ENCODE assay signal across 23 cellular contexts in the genomic region with DNA sequence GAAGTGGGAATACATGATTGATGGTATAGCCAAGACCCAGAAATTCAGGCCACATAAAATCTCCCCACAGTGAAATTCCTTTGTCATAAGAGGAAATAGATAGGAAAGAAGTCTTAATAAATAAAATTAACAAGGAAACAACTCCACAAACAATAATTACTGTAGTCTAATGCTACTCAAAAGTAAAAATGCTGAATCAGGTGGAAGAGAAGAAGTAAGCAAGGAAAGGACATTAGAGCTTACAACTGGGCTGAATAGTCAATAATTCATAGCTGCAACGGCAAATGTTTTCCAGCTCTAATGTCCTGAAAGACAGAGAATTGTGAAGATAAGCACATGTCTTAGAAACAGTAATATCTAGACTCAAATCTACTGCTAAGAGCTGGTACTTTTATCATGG.
A peak's percentile ranks its signal among the peaks of the same experiment; 100 is the strongest.
DNase-seq lines count a peak whose midpoint lies in the region; ATAC-seq, FAIRE-seq and TF ChIP-seq lines count a peak whose summit lies in the region.
"Had no signal": no experiment of that assay in that cellular context is flagged by ENCODE, and none has a peak within 500 bp of the region (broad histone marks: within the 10 kb centered on the region; RNA-seq: fewer than 3 reads in every experiment).

No MANE protein-coding gene starts in this region.

- no peak for TF ChIP-seq EP300 in HepG2 (IDR thresholded peaks at IDR 0.05; ENCODE audit: low read depth in 2 of 2, low read length in 2 of 2)
- TF ChIP-seq EP300 in HepG2 (CRISPR knock-in tag; IDR thresholded peaks at IDR 0.05; ENCODE audit: borderline replicate concordance): no peak
- peak; percentile 16; the same call in 1 of the 2 replicates for TF ChIP-seq EP300 in K562 (IDR thresholded peaks at IDR 0.05; ENCODE audit: low read length)

- H2AFZ ChIP-seq in HepG2 (ENCODE audit: low read length) (no peak overlapping the region), K562 (ENCODE audit: low read depth, low read length) (peak overlapping the region; percentile 84), parathyroid adenoma (peak overlapping the region; percentile 28)

- H3K36me3 ChIP-seq in HepG2 (replicated peaks in 1 of 2; ENCODE audit: control insufficient read depth in 1 of 2, insufficient read depth in 2 of 2, low read length in 2 of 2) (no peaks in the 10 kb centered on the region), right lobe of liver (no peaks in the 10 kb centered on the region), K562 (ENCODE audit: control insufficient read depth, insufficient read depth, low read length) (no peaks in the 10 kb centered on the region), parathyroid adenoma (ENCODE audit: control insufficient read depth, insufficient read depth, low read length) (no peaks in the 10 kb centered on the region)
- 0 out of 22 replicates have a peak, but pooled peaks cover 0 to 3% (median 0%) of the 10 kb centered on the region in 11 experiments for H3K36me3 ChIP-seq in BLaER1 treated with 17β-estradiol and CSF1 and Interleukin-3, amounts not matched to agents 10 nM and 100 nM
- H3K36me3 ChIP-seq: BE2C had no signal

- H3K4me1 ChIP-seq in HepG2 (ENCODE audit: insufficient read depth, low read length) (no peaks in the 10 kb centered on the region), right lobe of liver (peaks cover 0 to 18% (median 7%) of the 10 kb centered on the region in 4 donors), K562 (replicated peaks in 1 of 2; ENCODE audit: control insufficient read depth in 2 of 2, insufficient read depth in 2 of 2, low read length in 2 of 2) (peaks cover 0 to 25% of the 10 kb centered on the region in 2 experiments; a peak in 3 of 5 replicates), parathyroid adenoma (peaks cover 6% of the 10 kb centered on the region)
- H3K4me1 ChIP-seq in BLaER1 treated with 17β-estradiol and CSF1 and Interleukin-3, amounts not matched to agents 10 nM and 100 nM: peaks cover 12 to 78% (median 58%) of the 10 kb centered on the region in 10 experiments
- H3K4me1 ChIP-seq: BE2C had no signal

- H3K9ac ChIP-seq in HepG2 (ENCODE audit: insufficient read depth, low read depth, low read length) (no peak overlapping the region), K562 (ENCODE audit: insufficient read depth in 1 of 2, low read depth in 2 of 2, low read length in 2 of 2) (no peak overlapping the region), parathyroid adenoma (no peak overlapping the region)
- H3K9ac ChIP-seq in BLaER1 treated with 17β-estradiol and CSF1 and Interleukin-3, amounts not matched to agents 10 nM and 100 nM: no peak overlapping the region

- H3K9me3 ChIP-seq in HepG2 (ENCODE audit: low read length): no peaks in the 10 kb centered on the region
- H3K9me3 ChIP-seq in right lobe of liver: no peaks in the 10 kb centered on the region
- H3K9me3 ChIP-seq in BLaER1 treated with 17β-estradiol and CSF1 and Interleukin-3, amounts not matched to agents 10 nM and 100 nM (replicated peaks in 1 of 11): peaks cover 12 to 30% (median 18%) of the 10 kb centered on the region in 11 experiments; a peak in 20 of 22 replicates
- no peaks in the 10 kb centered on the region for H3K9me3 ChIP-seq in K562 (replicated peaks; ENCODE audit: control insufficient read depth, insufficient read depth, low read depth, low read length)
- no peaks in the 10 kb centered on the region for H3K9me3 ChIP-seq in parathyroid adenoma (ENCODE audit: control insufficient read depth, low read length)
- H3K9me3 ChIP-seq: BE2C had no signal

- TF ChIP-seq CTCF in HepG2 (CRISPR knock-in tag; IDR thresholded peaks at IDR 0.05): no peak
- no peak for TF ChIP-seq CTCF in right lobe of liver (IDR thresholded peaks at IDR 0.05)
- TF ChIP-seq CTCF in K562 (IDR thresholded peaks at IDR 0.05 in 2 of 3, conservative IDR thresholded peaks at IDR 0.05 in 1 of 3; ENCODE audit: insufficient read depth in 2 of 3, low read depth in 1 of 3, low read length in 3 of 3): no peak
- TF ChIP-seq CTCF in parathyroid adenoma (IDR thresholded peaks at IDR 0.05): no peak

- DNase-seq in HepG2 (ENCODE audit: low spot score) (no peak), right lobe of liver (no peak), K562 (ENCODE audit: extremely low read depth in 1 of 4, low spot score in 3 of 4) (no peak), ureter (ENCODE audit: low spot score) (no peak), DMS79 (lab: John Stamatoyannopoulos, UW) (no peak)
- DNase-seq: ACHN; BE2C; CD4-positive, alpha-beta memory T cell; CD4-positive, CD25-positive, alpha-beta regulatory T cell; CD8-positive, alpha-beta memory T cell; COR-L47; DMS 273 treated with DMSO at 0.1 percent for 48 hours; DMS153; DMS53; DMS79 treated with DMSO at 0.1 percent for 48 hours; GF-D8 had no signal

- FAIRE-seq in HepG2 (lab: Jason Lieb, UNC): no peak
- FAIRE-seq in K562 (lab: Jason Lieb, UNC): no peak
- FAIRE-seq: G401.6, GM12891, GM19239 had no signal

- intact Hi-C loops in HepG2 (cut with micrococcal nuclease; ENCODE audit: unreplicated experiment) (no loop called here), right lobe of liver (cut with DNase I) (no loop called here), K562 (cut with micrococcal nuclease) (no loop called here)

- BruUV-seq in HepG2 (replicated peaks; lab: Mats Ljungman, UMichigan): no TSS peak
- BruUV-seq in K562 (replicated peaks; lab: Mats Ljungman, UMichigan): no TSS peak

- no peaks in the 10 kb centered on the region for H3K27me3 ChIP-seq in HepG2 (ENCODE audit: control insufficient read depth in 1 of 2, insufficient read depth in 2 of 2, low read length in 2 of 2)
- no peaks in the 10 kb centered on the region for H3K27me3 ChIP-seq in right lobe of liver
- no peaks in the 10 kb centered on the region for H3K27me3 ChIP-seq in BLaER1 treated with 17β-estradiol and CSF1 and Interleukin-3, amounts not matched to agents 10 nM and 100 nM
- no peaks in the 10 kb centered on the region for H3K27me3 ChIP-seq in K562 (ENCODE audit: control insufficient read depth in 2 of 2, insufficient read depth in 2 of 2, low read length in 2 of 2)
- H3K27me3 ChIP-seq in parathyroid adenoma (ENCODE audit: control insufficient read depth, insufficient read depth, low read length): no peaks in the 10 kb centered on the region
- H3K27me3 ChIP-seq: BE2C had no signal

- CTCF ChIA-PET in HepG2 (lab: Yijun Ruan, JAX; ENCODE audit: low intra/inter-chr PET ratio, low total read pairs) (no interaction called here), K562 (lab: Yijun Ruan, JAX; ENCODE audit: low intra/inter-chr PET ratio) (interaction anchor here (0.6 kb wide), 1 partner anchor 570 kb away, joined by 3 read pairs; no protein-coding TSS in a partner anchor)

- H3K4me3 ChIP-seq in HepG2 (replicated peaks in 1 of 3; ENCODE audit: insufficient read depth in 1 of 3, low read depth in 2 of 3, low read length in 3 of 3) (no peak overlapping the region), right lobe of liver (no peak overlapping the region), K562 (no peak overlapping the region), parathyroid adenoma (ENCODE audit: low read depth, low read length) (no peak overlapping the region)
- H3K4me3 ChIP-seq in BLaER1 treated with 17β-estradiol and CSF1 and Interleukin-3, amounts not matched to agents 10 nM and 100 nM: no peak overlapping the region

- H3K9me1 ChIP-seq in K562 (ENCODE audit: control insufficient read depth, insufficient read depth, low read length): no peaks in the 10 kb centered on the region

- WGBS in HepG2 (ENCODE audit: low lambda C conversion rate): 4% methylated on average over 1 of the region's 1 CpG
- 62% methylated on average over 1 of the region's 1 CpG for WGBS in right lobe of liver (ENCODE audit: insufficient coverage, low coverage, low lambda C conversion rate, missing lambda C conversion rate)
- WGBS in K562 (ENCODE audit: insufficient coverage, low coverage, missing lambda C conversion rate): 0% methylated on average over 1 of the region's 1 CpG

- no peak for ATAC-seq in HepG2
- no peak for ATAC-seq in right lobe of liver
- ATAC-seq in K562: peak; percentile 23; the same call in 1 of the 3 replicates
- no peak for ATAC-seq in GM19463 (IDR thresholded peaks at IDR 0.05; ENCODE audit: unreplicated experiment)

- no peaks in the 10 kb centered on the region for H4K20me1 ChIP-seq in HepG2 (ENCODE audit: insufficient read depth, low read length)
- H4K20me1 ChIP-seq in BLaER1 treated with 17β-estradiol and CSF1 and Interleukin-3, amounts not matched to agents 10 nM and 100 nM: no peaks in the 10 kb centered on the region
- no peaks in the 10 kb centered on the region for H4K20me1 ChIP-seq in K562 (replicated peaks; ENCODE audit: control insufficient read depth, insufficient read depth, low read length)

- in situ Hi-C loops in HepG2 (cut with HindIII; ENCODE audit: extremely low pct_ligation_motif_present, low pct_unique_long_range_greater_than_20kb) (no loop called here), K562 (cut with MboI) (no loop called here)

- H3K79me2 ChIP-seq in HepG2 (ENCODE audit: insufficient read depth, low read length) (no peaks in the 10 kb centered on the region), K562 (ENCODE audit: control insufficient read depth, insufficient read depth, low read length) (no peaks in the 10 kb centered on the region), parathyroid adenoma (no peaks in the 10 kb centered on the region)

- TF ChIP-seq POLR2A in HepG2 (IDR thresholded peaks at IDR 0.05; ENCODE audit: insufficient read depth in 1 of 2, low read depth in 2 of 2, low read length in 2 of 2): no peak
- TF ChIP-seq POLR2A in right lobe of liver (IDR thresholded peaks at IDR 0.05): no peak
- no peak for TF ChIP-seq POLR2A in K562 (conservative IDR thresholded peaks at IDR 0.05)

- no peak overlapping the region for H3K4me2 ChIP-seq in HepG2 (ENCODE audit: low read depth, low read length)
- peak overlapping the region in 8 of 11 experiments; percentile 18 to 67 (median 51); a peak in 16 of 22 replicates for H3K4me2 ChIP-seq in BLaER1 treated with 17β-estradiol and CSF1 and Interleukin-3, amounts not matched to agents 10 nM and 100 nM
- peak overlapping the region; percentile 59; the same call in 1 of the 2 replicates for H3K4me2 ChIP-seq in K562 (ENCODE audit: insufficient read depth, low read length)
- H3K4me2 ChIP-seq in parathyroid adenoma (ENCODE audit: low read length): no peak overlapping the region

- POLR2A ChIA-PET in HepG2 (lab: Yijun Ruan, JAX) (no interaction called here), K562 (lab: Yijun Ruan, JAX) (interaction anchor here (1.3 kb wide), 1 partner anchor 25 kb away, joined by 5 read pairs; no protein-coding TSS in a partner anchor)

- TF ChIP-seq RAD21 in HepG2 (CRISPR knock-in tag; IDR thresholded peaks at IDR 0.05): no peak
- TF ChIP-seq RAD21 in K562 (CRISPR knock-in tag; conservative IDR thresholded peaks at IDR 0.05 in 1 of 2, IDR thresholded peaks at IDR 0.05 in 1 of 2): 0 out of 4 replicates have a peak, but pooled peaks have one; percentile 4 to 5

- no peak overlapping the region for H3K27ac ChIP-seq in HepG2 (ENCODE audit: extremely low read length, insufficient read depth, low read length)
- no peak overlapping the region for H3K27ac ChIP-seq in right lobe of liver
- H3K27ac ChIP-seq in BLaER1 treated with 17β-estradiol and CSF1 and Interleukin-3, amounts not matched to agents 10 nM and 100 nM: peak overlapping the region in 2 of 11 experiments; percentile 3 to 25; a peak in 2 of 22 replicates
- H3K27ac ChIP-seq in K562 (ENCODE audit: extremely low read depth, low read depth, low read length): peak overlapping the region; percentile 34; the same call in 1 of the 3 replicates
- H3K27ac ChIP-seq in parathyroid adenoma: no peak overlapping the region
- H3K27ac ChIP-seq: 22Rv1 had no signal

TF ChIP-seq in K562, 482 proteins besides CTCF, POLR2A, EP300 and RAD21 (continues in another document):
- no peak for TF ChIP-seq FOXJ2 (tag; IDR thresholded peaks at IDR 0.05)

Comparison
In these comparisons a context has a peak if more than half of its experiments do, and no peak if none do; other contexts are left out.
1. H3K4me2 ChIP-seq: peak in BLaER1 treated with 17β-estradiol and CSF1 and Interleukin-3, amounts not matched to agents 10 nM and 100 nM (8 of 11) and K562 (single experiment); none in HepG2 (single experiment) and parathyroid adenoma (single experiment).
2. Of the 241 proteins assayed by ChIP-seq in both HepG2 and K562: peak only in HepG2: none; only in K562: ADNP, ELF4, EP300, MAFG, MEIS2, NFE2 and 2 more; in both: MAFF and MAFK; in neither: 230; mixed calls (peak in some experiments, not most) for 1.